ENCODE assay signal across 23 cellular contexts in genomic region chr17:17375826-17376225, GRCh38.
DNase-seq lines count a peak whose midpoint lies in the region; ATAC-seq and TF ChIP-seq lines count a peak whose summit lies in the region.
"Had no signal": no experiment of that assay in that cellular context is flagged by ENCODE, and none has a peak within 500 bp of the region (broad histone marks: within the 10 kb centered on the region; RNA-seq: fewer than 3 reads in every experiment).

No MANE protein-coding gene starts in this region.

- no peak for TF ChIP-seq CTCF in HFFc6 (IDR thresholded peaks at IDR 0.05)
- TF ChIP-seq CTCF in left lung (IDR thresholded peaks at IDR 0.05) = no peak
- TF ChIP-seq CTCF in thyroid gland (IDR thresholded peaks at IDR 0.05) = no peak

- ATAC-seq in left lung = no peak
- ATAC-seq: activated CD8-positive, alpha-beta memory T cell treated with anti-CD3 and anti-CD28 coated beads, Interleukin-2, amount 10 ng/mL, durations not matched to agents 7 days and 5 days; body of pancreas; natural killer cell had no signal

- H3K27me3 Mint-ChIP-seq in HFFc6 (ENCODE audit: insufficient read depth) = peaks cover 39% of the 10 kb centered on the region

- no peaks in the 10 kb centered on the region for H3K36me3 Mint-ChIP-seq in HFFc6 (ENCODE audit: low read depth)
- H3K36me3 Mint-ChIP-seq: activated CD8-positive, alpha-beta memory T cell treated with anti-CD3 and anti-CD28 coated beads, Interleukin-2, amount 10 ng/mL, durations not matched to agents 7 days and 5 days; CD4-positive, CD25-positive, alpha-beta regulatory T cell; natural killer cell had no signal

- H3K9me3 Mint-ChIP-seq in HFFc6 = no peaks in the 10 kb centered on the region
- H3K9me3 Mint-ChIP-seq: CD4-positive, CD25-positive, alpha-beta regulatory T cell; natural killer cell had no signal

- intact Hi-C loops in left lung (cut with DNase I) = no loop called here
- intact Hi-C loops in thyroid gland (cut with DNase I) = no loop called here

- H3K4me3 ChIP-seq in left lung = no peak overlapping the region
- no peak overlapping the region for H3K4me3 ChIP-seq in thyroid gland (replicated peaks in 1 of 3)
- H3K4me3 ChIP-seq: body of pancreas had no signal

- H3K4me1 Mint-ChIP-seq in HFFc6 (ENCODE audit: low read depth) = peaks cover 18% of the 10 kb centered on the region
- H3K4me1 Mint-ChIP-seq: activated CD8-positive, alpha-beta memory T cell treated with anti-CD3 and anti-CD28 coated beads, Interleukin-2, amount 10 ng/mL, durations not matched to agents 7 days and 5 days; CD4-positive, CD25-positive, alpha-beta regulatory T cell had no signal

- H3K27me3 ChIP-seq in left lung (peaks cover 0 to 9% of the 10 kb centered on the region in 2 donors), thyroid gland (no peaks in the 10 kb centered on the region)
- H3K27me3 ChIP-seq: body of pancreas had no signal

- H3K4me3 Mint-ChIP-seq in HFFc6 = no peak overlapping the region
- H3K4me3 Mint-ChIP-seq: activated CD8-positive, alpha-beta memory T cell treated with anti-CD3 and anti-CD28 coated beads, Interleukin-2, amount 10 ng/mL, durations not matched to agents 7 days and 5 days; CD4-positive, CD25-positive, alpha-beta regulatory T cell; natural killer cell had no signal

- H3K9me3 ChIP-seq in left lung (no peaks in the 10 kb centered on the region), thyroid gland (no peaks in the 10 kb centered on the region)
- H3K9me3 ChIP-seq: body of pancreas had no signal

- H3K4me1 ChIP-seq in left lung (peaks cover 9 to 22% of the 10 kb centered on the region in 2 donors), thyroid gland (peaks cover 12 to 43% of the 10 kb centered on the region in 2 donors)

- TF ChIP-seq POLR2A in thyroid gland (IDR thresholded peaks at IDR 0.05) = no peak

- 85 to 89% methylated on average over 6 of the region's 6 CpGs for WGBS in thyroid gland, 2 donors

- H3K27ac ChIP-seq in left lung (peak overlapping the region; percentile 30 to 53), thyroid gland (peak overlapping the region in 2 of 3 donors; percentile 54 to 80)
- H3K27ac ChIP-seq: body of pancreas, epithelial cell of prostate had no signal

- H3K27ac Mint-ChIP-seq in HFFc6 = peak overlapping the region; percentile 52; the same call in 1 of the 2 replicates
- H3K27ac Mint-ChIP-seq: activated CD8-positive, alpha-beta memory T cell treated with anti-CD3 and anti-CD28 coated beads, Interleukin-2, amount 10 ng/mL, durations not matched to agents 7 days and 5 days; natural killer cell had no signal

- DNase-seq in HFFc6 (peak; percentile 45), amniotic epithelial cell (ENCODE audit: low read depth) (peak; percentile 66), left lung (no peak), thyroid gland (no peak), SW480 (ENCODE audit: low spot score) (no peak), NOMO-1 (lab: John Stamatoyannopoulos, UW; ENCODE audit: unreplicated experiment in 2 of 2) (no peak), SKM-1 (lab: John Stamatoyannopoulos, UW; ENCODE audit: unreplicated experiment) (no peak)
- DNase-seq: activated CD4-positive, CD25-positive, alpha-beta regulatory T cell; activated CD8-positive, alpha-beta memory T cell treated with anti-CD3 and anti-CD28 coated beads, Interleukin-2, amount 10 ng/mL, durations not matched to agents 7 days and 5 days; activated naive CD4-positive, alpha-beta T cell; activated T-cell treated with anti-CD3 and anti-CD28 coated beads, Interleukin-2, amount 50 U/mL, for 48 hours; body of pancreas; CD4-positive, CD25-positive, alpha-beta regulatory T cell; foreskin melanocyte; hippocampal formation; natural killer cell; NCI-H146; SHP77 treated with DMSO at 0.1 percent for 48 hours; small intestine; stimulated activated CD4-positive, alpha-beta T cell treated with anti-CD3 and anti-CD28 coated beads, Interleukin-2, amount 100 ng/mL, for 24 hours; substantia nigra; T-helper 1 cell had no signal

- H3K36me3 ChIP-seq in left lung (no peaks in the 10 kb centered on the region), thyroid gland (no peaks in the 10 kb centered on the region)

Comparison
In these comparisons a context has a peak if more than half of its experiments do, and no peak if none do; other contexts are left out.
1. DNase-seq: peak in HFFc6 (single experiment) and amniotic epithelial cell (single experiment); none in left lung (0 of 2), thyroid gland (0 of 2), SW480 (single experiment), NOMO-1 (0 of 2) and SKM-1 (single experiment).